1 cellular context compared by ENCODE assay signal in the genomic region with DNA sequence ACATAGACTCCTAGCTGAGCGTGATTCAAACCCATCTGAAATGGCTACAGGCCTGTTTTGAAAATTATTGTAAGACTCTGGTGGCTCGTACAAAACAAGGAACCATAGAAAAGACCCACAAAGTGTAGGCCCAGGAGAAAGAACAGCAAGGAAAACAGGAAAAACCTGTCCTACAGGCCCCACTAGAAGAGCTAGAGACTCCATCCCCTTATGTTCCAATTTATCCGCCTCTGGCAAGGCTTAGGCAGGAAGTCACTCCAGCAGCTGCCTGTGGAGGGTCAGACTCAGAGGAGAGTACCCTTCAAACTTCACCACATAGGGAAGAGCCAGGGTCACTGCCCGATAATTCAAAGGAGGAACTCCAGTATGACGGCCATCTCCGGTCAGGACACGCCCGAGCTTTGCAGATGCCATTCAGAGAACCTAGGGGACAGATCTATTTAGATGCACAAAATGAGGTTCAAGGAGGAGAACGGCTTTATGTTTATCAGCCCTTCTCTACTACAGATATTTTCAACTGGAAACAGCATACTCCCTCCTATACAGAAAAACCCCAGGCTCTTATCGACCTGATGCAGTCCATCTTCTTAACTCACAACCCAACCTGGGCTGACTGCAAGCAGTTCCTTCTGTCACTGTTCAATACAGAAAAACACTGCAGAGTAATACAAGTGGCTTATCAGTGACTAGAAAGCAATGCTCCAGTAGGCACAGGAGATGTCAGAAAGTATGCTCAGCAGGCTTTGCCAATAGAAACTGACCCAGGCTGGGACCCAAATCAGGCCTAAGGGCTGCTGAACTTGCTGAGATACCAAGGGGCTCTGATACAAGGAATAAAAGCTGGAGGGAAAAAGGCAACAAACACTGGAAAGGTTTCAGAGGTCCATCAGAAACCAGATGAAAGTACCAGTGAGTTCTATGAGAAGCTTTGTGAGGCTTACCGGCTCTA.
TF ChIP-seq lines count a peak whose summit lies in the region.

No MANE protein-coding gene starts in this region.

TF ChIP-seq in GM23338, 12 proteins besides CTCF, POLR2A, EP300 and RAD21 (continued from another document):
- TF ChIP-seq, protein P1, sequence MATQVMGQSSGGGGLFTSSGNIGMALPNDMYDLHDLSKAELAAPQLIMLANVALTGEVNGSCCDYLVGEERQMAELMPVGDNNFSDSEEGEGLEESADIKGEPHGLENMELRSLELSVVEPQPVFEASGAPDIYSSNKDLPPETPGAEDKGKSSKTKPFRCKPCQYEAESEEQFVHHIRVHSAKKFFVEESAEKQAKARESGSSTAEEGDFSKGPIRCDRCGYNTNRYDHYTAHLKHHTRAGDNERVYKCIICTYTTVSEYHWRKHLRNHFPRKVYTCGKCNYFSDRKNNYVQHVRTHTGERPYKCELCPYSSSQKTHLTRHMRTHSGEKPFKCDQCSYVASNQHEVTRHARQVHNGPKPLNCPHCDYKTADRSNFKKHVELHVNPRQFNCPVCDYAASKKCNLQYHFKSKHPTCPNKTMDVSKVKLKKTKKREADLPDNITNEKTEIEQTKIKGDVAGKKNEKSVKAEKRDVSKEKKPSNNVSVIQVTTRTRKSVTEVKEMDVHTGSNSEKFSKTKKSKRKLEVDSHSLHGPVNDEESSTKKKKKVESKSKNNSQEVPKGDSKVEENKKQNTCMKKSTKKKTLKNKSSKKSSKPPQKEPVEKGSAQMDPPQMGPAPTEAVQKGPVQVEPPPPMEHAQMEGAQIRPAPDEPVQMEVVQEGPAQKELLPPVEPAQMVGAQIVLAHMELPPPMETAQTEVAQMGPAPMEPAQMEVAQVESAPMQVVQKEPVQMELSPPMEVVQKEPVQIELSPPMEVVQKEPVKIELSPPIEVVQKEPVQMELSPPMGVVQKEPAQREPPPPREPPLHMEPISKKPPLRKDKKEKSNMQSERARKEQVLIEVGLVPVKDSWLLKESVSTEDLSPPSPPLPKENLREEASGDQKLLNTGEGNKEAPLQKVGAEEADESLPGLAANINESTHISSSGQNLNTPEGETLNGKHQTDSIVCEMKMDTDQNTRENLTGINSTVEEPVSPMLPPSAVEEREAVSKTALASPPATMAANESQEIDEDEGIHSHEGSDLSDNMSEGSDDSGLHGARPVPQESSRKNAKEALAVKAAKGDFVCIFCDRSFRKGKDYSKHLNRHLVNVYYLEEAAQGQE (IDR thresholded peaks at IDR 0.05; ENCODE audit: unreplicated experiment), result no peak
- TF ChIP-seq NANOG (IDR thresholded peaks at IDR 0.05; ENCODE audit: borderline replicate concordance), result no peak
